9 cellular contexts compared by ENCODE assay signal in genomic region chr13:50713849-50714248, GRCh38.
A peak's percentile ranks its signal among the peaks of the same experiment; 100 is the strongest.
DNase-seq lines count a peak whose midpoint lies in the region; ATAC-seq, FAIRE-seq and TF ChIP-seq lines count a peak whose summit lies in the region.
"Had no signal": no experiment of that assay in that cellular context is flagged by ENCODE, and none has a peak within 500 bp of the region (broad histone marks: within the 10 kb centered on the region; RNA-seq: fewer than 3 reads in every experiment).

No MANE protein-coding gene starts in this region.

- POLR2A ChIA-PET in GM12878 (lab: Charles Lee): no interaction called here

- no peak for TF ChIP-seq EP300 in GM12878 (IDR thresholded peaks at IDR 0.05; ENCODE audit: borderline replicate concordance in 1 of 2, control insufficient read depth in 1 of 2, low read depth in 2 of 2, low read length in 2 of 2)

- H4K20me1 ChIP-seq in BLaER1: no peaks in the 10 kb centered on the region
- H4K20me1 ChIP-seq in GM12878 (ENCODE audit: control insufficient read depth, insufficient read depth): no peaks in the 10 kb centered on the region

- H3K79me2 ChIP-seq in GM12878 (ENCODE audit: control insufficient read depth, insufficient read depth, low read length): no peaks in the 10 kb centered on the region

- 21% methylated on average over 8 of the region's 8 CpGs for WGBS in GM12878 (ENCODE audit: insufficient coverage, insufficient replicate concordance, low lambda C conversion rate, missing lambda C conversion rate)

- no peak for TF ChIP-seq RAD21 in GM12878 (IDR thresholded peaks at IDR 0.05; ENCODE audit: insufficient read depth, low read depth, low read length)

- peaks cover 12% of the 10 kb centered on the region for H3K9me3 Mint-ChIP-seq in nephron progenitor cell

- H3K27ac ChIP-seq in BLaER1: no peak overlapping the region
- H3K27ac ChIP-seq in GM12878 (ENCODE audit: control insufficient read depth, insufficient read depth): no peak overlapping the region
- peak overlapping the region; percentile 89 for H3K27ac ChIP-seq in neutrophil
- H3K27ac ChIP-seq in coronary artery: peak overlapping the region in 1 of 2 donors; percentile 27
- H3K27ac ChIP-seq: epithelial cell of prostate had no signal

- H3K9ac ChIP-seq in BLaER1 (no peak overlapping the region), GM12878 (ENCODE audit: control insufficient read depth, insufficient read depth, low read length) (no peak overlapping the region)

- H3K36me3 Mint-ChIP-seq in nephron progenitor cell (ENCODE audit: low read depth): peaks cover 14% of the 10 kb centered on the region

- no TSS peak for BruUV-seq in GM12878 (replicated peaks; lab: Mats Ljungman, UMichigan)

- SMC1A ChIA-PET in GM12878 (lab: Charles Lee; ENCODE audit: uncharacterized antibody, unreplicated experiment): interaction anchor here (0.5 to 1.5 kb wide), 5 partner anchors 14 to 200 kb away, joined by 3 to 5 read pairs (median 4); no protein-coding TSS in a partner anchor

- peak; percentile 70 for ATAC-seq in GM19328 (IDR thresholded peaks at IDR 0.05; ENCODE audit: unreplicated experiment)
- peak; percentile 77 for ATAC-seq in GM12878

- H3K4me3 ChIP-seq in BLaER1 (no peak overlapping the region), GM12878 (no peak overlapping the region), neutrophil (ENCODE audit: low read depth in 1 of 2, low read length in 1 of 2) (peak overlapping the region; percentile 52 to 54), coronary artery (no peak overlapping the region)

- no peak for TF ChIP-seq CTCF in GM12878 (IDR thresholded peaks at IDR 0.05 in 2 of 3, conservative IDR thresholded peaks at IDR 0.05 in 1 of 3; ENCODE audit: control insufficient read depth in 2 of 3, extremely low read depth in 1 of 3, insufficient read depth in 1 of 3, low read depth in 3 of 3, low read length in 3 of 3)
- peak; percentile 31 for TF ChIP-seq CTCF in neutrophil (IDR thresholded peaks at IDR 0.05)
- no peak for TF ChIP-seq CTCF in nephron progenitor cell (IDR thresholded peaks at IDR 0.05)
- TF ChIP-seq CTCF in coronary artery (IDR thresholded peaks at IDR 0.05): no peak

- FAIRE-seq in GM12878 (lab: Jason Lieb, UNC): peak; percentile 91

- peaks cover 23% of the 10 kb centered on the region for H3K4me1 ChIP-seq in BLaER1
- peaks cover 7% of the 10 kb centered on the region for H3K4me1 ChIP-seq in GM12878 (ENCODE audit: control insufficient read depth, insufficient read depth, low read length)
- H3K4me1 ChIP-seq in neutrophil (ENCODE audit: control insufficient read depth in 1 of 2, insufficient read depth in 1 of 2, low read depth in 1 of 2, low read length in 1 of 2): peaks cover 50 to 54% of the 10 kb centered on the region in 2 experiments

- no peak overlapping the region for H3K27ac Mint-ChIP-seq in nephron progenitor cell

- in situ Hi-C loops in GM12878 (cut with MboI): no loop called here

- DNase-seq in LHCN-M2 (ENCODE audit: low read depth): peak; percentile 85
- peak; percentile 16 for DNase-seq in GM12878 (ENCODE audit: low read depth, low spot score)
- DNase-seq in NCI-H2196 treated with DMSO at 0.1 percent for 48 hours (lab: John Stamatoyannopoulos, UW; ENCODE audit: unreplicated experiment): no peak
- DNase-seq in nephron progenitor cell: no peak
- no peak for DNase-seq in coronary artery (ENCODE audit: low spot score)

- H3K4me2 ChIP-seq in BLaER1 (peak overlapping the region; percentile 82), GM12878 (ENCODE audit: control insufficient read depth, insufficient read depth) (peak overlapping the region; percentile 43; the same call in 1 of the 2 replicates)

- peaks cover 22% of the 10 kb centered on the region for H3K4me1 Mint-ChIP-seq in nephron progenitor cell

- RAD21 ChIA-PET in GM12878 (lab: Charles Lee; ENCODE audit: unreplicated experiment): interaction anchor here (1.3 kb wide), 1 partner anchor 198 kb away, joined by 3 read pairs; no protein-coding TSS in a partner anchor

- no peak overlapping the region for H3K4me3 Mint-ChIP-seq in nephron progenitor cell

- no peak overlapping the region for H2AFZ ChIP-seq in GM12878 (ENCODE audit: control insufficient read depth, low read depth, low read length)

- H3K27me3 ChIP-seq in BLaER1: no peaks in the 10 kb centered on the region
- H3K27me3 ChIP-seq in GM12878 (replicated peaks in 1 of 2; ENCODE audit: control insufficient read depth in 2 of 2, insufficient read depth in 2 of 2, low read length in 1 of 2): no peaks in the 10 kb centered on the region; a peak in 1 of 4 replicates
- H3K27me3 ChIP-seq in neutrophil: no peaks in the 10 kb centered on the region

- H3K36me3 ChIP-seq in BLaER1: no peaks in the 10 kb centered on the region
- H3K36me3 ChIP-seq in GM12878 (ENCODE audit: control insufficient read depth in 2 of 2, insufficient read depth in 2 of 2, low read length in 1 of 2): no peaks in the 10 kb centered on the region
- H3K36me3 ChIP-seq in neutrophil: no peaks in the 10 kb centered on the region

- intact Hi-C loops in GM12878 (cut with micrococcal nuclease; ENCODE audit: unreplicated experiment): no loop called here

- H3K27me3 Mint-ChIP-seq in nephron progenitor cell (ENCODE audit: low read depth, poor library complexity): no peaks in the 10 kb centered on the region

- no peak for TF ChIP-seq POLR2A in GM12878 (IDR thresholded peaks at IDR 0.05; ENCODE audit: low read depth, low read length)

- H3K9me3 ChIP-seq in BLaER1: no peaks in the 10 kb centered on the region
- H3K9me3 ChIP-seq in GM12878 (replicated peaks; ENCODE audit: control insufficient read depth, insufficient read depth, low read length): no peaks in the 10 kb centered on the region
- H3K9me3 ChIP-seq in neutrophil: no peaks in the 10 kb centered on the region

- CTCF ChIA-PET in GM12878 (lab: Yijun Ruan, JAX): interaction anchor here (0.7 to 1.3 kb wide), 3 partner anchors 11 to 78 kb away, joined by 3 to 4 read pairs (median 3); no protein-coding TSS in a partner anchor

TF ChIP-seq in GM12878, 131 proteins besides CTCF, POLR2A, EP300 and RAD21:
- TF ChIP-seq IKZF1 (conservative IDR thresholded peaks at IDR 0.05) (peak; percentile 42), SMARCA5 (IDR thresholded peaks at IDR 0.05) (no peak), CHD1 (IDR thresholded peaks at IDR 0.05; ENCODE audit: low read depth, low read length) (no peak), SPI1 (IDR thresholded peaks at IDR 0.05; ENCODE audit: borderline replicate concordance, insufficient read depth, low read depth, low read length) (peak; percentile 56; the same call in 1 of the 2 replicates), RUNX3 (IDR thresholded peaks at IDR 0.05; ENCODE audit: low read length) (peak; percentile 83), EGR1 (IDR thresholded peaks at IDR 0.05; ENCODE audit: borderline replicate concordance in 1 of 2, low read depth in 2 of 2, low read length in 2 of 2) (no peak), BRCA1 (IDR thresholded peaks at IDR 0.05; ENCODE audit: low read depth, low read length) (no peak)

Comparison
In these comparisons a context has a peak if more than half of its experiments do, and no peak if none do; other contexts are left out.
1. H3K4me3 ChIP-seq: peak in neutrophil (2 of 2); none in BLaER1 (single experiment), GM12878 (single experiment) and coronary artery (single experiment).
2. DNase-seq: peak in LHCN-M2 (single experiment) and GM12878 (single experiment); none in NCI-H2196 treated with DMSO at 0.1 percent for 48 hours (single experiment), nephron progenitor cell (single experiment) and coronary artery (single experiment).